Comparison of ENCODE assay signal across 8 cellular contexts in the genomic region with DNA sequence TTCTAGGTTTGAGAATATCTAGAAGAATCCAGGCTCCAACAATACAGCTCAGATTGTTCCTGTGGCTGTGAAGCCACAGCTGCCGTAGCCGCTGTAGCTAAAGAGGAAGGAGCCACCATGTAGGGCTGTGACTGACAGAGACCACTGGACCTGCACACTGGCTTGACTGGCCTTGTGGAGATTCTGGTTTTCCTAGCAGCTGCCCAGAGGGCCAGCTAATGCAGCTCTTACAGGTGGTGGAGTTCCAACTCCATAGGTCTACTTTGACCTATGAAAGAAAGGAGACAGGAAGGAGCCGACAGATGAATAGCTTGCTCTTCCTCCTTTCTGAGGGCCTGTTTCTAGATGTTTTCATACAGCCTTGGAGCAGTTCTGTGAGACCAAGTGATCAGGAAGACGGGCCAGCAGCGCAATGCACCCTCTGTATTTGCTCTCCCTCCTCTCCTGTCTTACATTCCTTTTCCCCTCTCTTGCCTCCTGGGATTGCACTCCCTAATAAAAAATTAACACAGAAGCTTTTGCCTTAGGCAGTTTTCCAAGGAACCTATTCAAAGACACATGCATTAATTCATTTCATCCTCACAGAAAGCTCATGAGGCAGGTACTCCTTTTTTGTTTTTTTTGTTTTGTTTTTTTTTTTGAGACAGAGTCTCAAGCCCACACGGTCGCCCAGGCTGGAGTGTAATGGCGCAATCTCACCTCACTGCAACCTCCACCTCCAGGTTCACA. TPM values are rescaled to one million over a fixed set of nuclear protein-coding genes. Genes with fewer than 3 reads are reported as not detected.
A peak's percentile ranks its signal among the peaks of the same experiment; 100 is the strongest.
DNase-seq lines count a peak whose midpoint lies in the region; ATAC-seq and TF ChIP-seq lines count a peak whose summit lies in the region.

No MANE protein-coding gene starts in this region.

- ATAC-seq in GM21381 (IDR thresholded peaks at IDR 0.05; ENCODE audit: unreplicated experiment) = peak; percentile 44
- peak; percentile 44 for ATAC-seq in HG03442 (IDR thresholded peaks at IDR 0.05; ENCODE audit: unreplicated experiment)

- peak overlapping the region in 5 of 7 donors; percentile 63 to 81 (median 68) for H3K4me3 Mint-ChIP-seq in CD8-positive, alpha-beta memory T cell
- peak overlapping the region; percentile 66 for H3K4me3 Mint-ChIP-seq in activated T-helper 1 cell treated with anti-CD3 and anti-CD28 coated beads, Interleukin-12 subunit alpha, Interleukin-12 subunit beta, Interleukin-2, Interleukin-4 antibody, amounts not matched to agents 30 ng/mL and 10 ng/mL and 1 ng/mL, durations not matched to agents 14 hours and 24 hours and 36 hours

- H3K4me3 ChIP-seq in CD8-positive, alpha-beta memory T cell (ENCODE audit: low read length) = peak overlapping the region; percentile 29

- peaks cover 26% of the 10 kb centered on the region for H3K4me1 ChIP-seq in CD8-positive, alpha-beta memory T cell (ENCODE audit: insufficient read depth, low read length)

- H3K9me3 Mint-ChIP-seq in CD8-positive, alpha-beta memory T cell = no peaks in the 10 kb centered on the region
- peaks cover 15% of the 10 kb centered on the region for H3K9me3 Mint-ChIP-seq in activated T-helper 1 cell treated with anti-CD3 and anti-CD28 coated beads, Interleukin-12 subunit alpha, Interleukin-12 subunit beta, Interleukin-2, Interleukin-4 antibody, amounts not matched to agents 30 ng/mL and 10 ng/mL and 1 ng/mL, durations not matched to agents 14 hours and 24 hours and 36 hours

- no peaks in the 10 kb centered on the region for H3K27me3 ChIP-seq in CD8-positive, alpha-beta memory T cell (ENCODE audit: insufficient read depth, low read length, poor library complexity, severe bottlenecking)

- peaks cover 21 to 36% (median 36%) of the 10 kb centered on the region in 3 donors for H3K4me1 Mint-ChIP-seq in CD8-positive, alpha-beta memory T cell
- H3K4me1 Mint-ChIP-seq in activated T-helper 1 cell treated with anti-CD3 and anti-CD28 coated beads, Interleukin-12 subunit alpha, Interleukin-12 subunit beta, Interleukin-2, Interleukin-4 antibody, amounts not matched to agents 30 ng/mL and 10 ng/mL and 1 ng/mL, durations not matched to agents 14 hours and 24 hours and 36 hours (ENCODE audit: low read depth) = peaks cover 71% of the 10 kb centered on the region

- H3K36me3 ChIP-seq in CD8-positive, alpha-beta memory T cell (ENCODE audit: insufficient read depth, low read length) = no peaks in the 10 kb centered on the region

- H3K27ac Mint-ChIP-seq in CD8-positive, alpha-beta memory T cell = peak overlapping the region; percentile 84 to 99 (median 94)
- peak overlapping the region; percentile 97 for H3K27ac Mint-ChIP-seq in activated T-helper 1 cell treated with anti-CD3 and anti-CD28 coated beads, Interleukin-12 subunit alpha, Interleukin-12 subunit beta, Interleukin-2, Interleukin-4 antibody, amounts not matched to agents 30 ng/mL and 10 ng/mL and 1 ng/mL, durations not matched to agents 14 hours and 24 hours and 36 hours

- CTCF ChIA-PET in CD8-positive, alpha-beta memory T cell (lab: Charles Lee) = interaction anchor here (0.7 to 1.7 kb wide), 5 partner anchors 8 to 41 kb away, joined by 3 to 7 read pairs (median 4); no protein-coding TSS in a partner anchor

- H3K36me3 Mint-ChIP-seq in CD8-positive, alpha-beta memory T cell = peaks cover 0 to 6% (median 2%) of the 10 kb centered on the region in 3 donors
- peaks cover 20% of the 10 kb centered on the region for H3K36me3 Mint-ChIP-seq in activated T-helper 1 cell treated with anti-CD3 and anti-CD28 coated beads, Interleukin-12 subunit alpha, Interleukin-12 subunit beta, Interleukin-2, Interleukin-4 antibody, amounts not matched to agents 30 ng/mL and 10 ng/mL and 1 ng/mL, durations not matched to agents 14 hours and 24 hours and 36 hours (ENCODE audit: low read depth)

- DNase-seq in CD8-positive, alpha-beta memory T cell = peak in 3 of 5 donors; percentile 6 to 28 (median 12)
- peak; percentile 18 for DNase-seq in activated T-helper 1 cell treated with anti-CD3 and anti-CD28 coated beads, Interleukin-12 subunit alpha, Interleukin-12 subunit beta, Interleukin-2, Interleukin-4 antibody, amounts not matched to agents 30 ng/mL and 10 ng/mL and 1 ng/mL, durations not matched to agents 14 hours and 24 hours and 36 hours (ENCODE audit: low spot score)
- DNase-seq in GM10266 (ENCODE audit: extremely low spot score) = no peak
- DNase-seq in midbrain (lab: John Stamatoyannopoulos, UW) = no peak
- no peak for DNase-seq in NCI-H2029 (lab: John Stamatoyannopoulos, UW)
- DNase-seq in mesenteric fat pad (ENCODE audit: low spot score) = no peak

- TF ChIP-seq CTCF in GM10266 (IDR thresholded peaks at IDR 0.05; ENCODE audit: control insufficient read depth, insufficient read depth, low read depth, missing control alignments) = no peak

- intact Hi-C loops in activated T-helper 1 cell treated with anti-CD3 and anti-CD28 coated beads, Interleukin-12 subunit alpha, Interleukin-12 subunit beta, Interleukin-2, Interleukin-4 antibody, amounts not matched to agents 30 ng/mL and 10 ng/mL and 1 ng/mL, durations not matched to agents 14 hours and 24 hours and 36 hours (cut with micrococcal nuclease) = loop anchor here (2.0 kb wide), 1 partner anchor 841 kb away; no protein-coding TSS in a partner anchor

- H3K27ac ChIP-seq in CD8-positive, alpha-beta memory T cell (ENCODE audit: low read depth, low read length) = no peak overlapping the region

- no peaks in the 10 kb centered on the region for H3K9me3 ChIP-seq in CD8-positive, alpha-beta memory T cell (ENCODE audit: low read length)

- no peaks in the 10 kb centered on the region for H3K27me3 Mint-ChIP-seq in CD8-positive, alpha-beta memory T cell
- H3K27me3 Mint-ChIP-seq in activated T-helper 1 cell treated with anti-CD3 and anti-CD28 coated beads, Interleukin-12 subunit alpha, Interleukin-12 subunit beta, Interleukin-2, Interleukin-4 antibody, amounts not matched to agents 30 ng/mL and 10 ng/mL and 1 ng/mL, durations not matched to agents 14 hours and 24 hours and 36 hours (ENCODE audit: insufficient read depth) = no peaks in the 10 kb centered on the region

- POLR2A ChIA-PET in CD8-positive, alpha-beta memory T cell (lab: Charles Lee) = interaction anchor here (0.7 to 1.2 kb wide), 6 partner anchors 10 to 75 kb away, joined by 3 to 7 read pairs (median 4); partner anchors contain the start of gene HBS1L

RNA-seq across cellular contexts. Expression of gene MYB, which starts 51.8 kb away (rescaled TPM):
- 10 to 100 TPM; 42.3 to 44.2 TPM for total RNA-seq in CD8-positive, alpha-beta memory T cell
- polyA plus RNA-seq in CD8-positive, alpha-beta memory T cell = 1.3 TPM
- 57.3 and 60.4 TPM in 2 replicates for total RNA-seq in activated T-helper 1 cell treated with anti-CD3 and anti-CD28 coated beads, Interleukin-12 subunit alpha, Interleukin-12 subunit beta, Interleukin-2, Interleukin-4 antibody, amounts not matched to agents 30 ng/mL and 10 ng/mL and 1 ng/mL, durations not matched to agents 14 hours and 24 hours and 36 hours
- total RNA-seq in mesenteric fat pad = 0.16 TPM

Comparison
In these comparisons a context has a peak if more than half of its experiments do, and no peak if none do; other contexts are left out.
1. DNase-seq: peak in CD8-positive, alpha-beta memory T cell (3 of 5) and activated T-helper 1 cell treated with anti-CD3 and anti-CD28 coated beads, Interleukin-12 subunit alpha, Interleukin-12 subunit beta, Interleukin-2, Interleukin-4 antibody, amounts not matched to agents 30 ng/mL and 10 ng/mL and 1 ng/mL, durations not matched to agents 14 hours and 24 hours and 36 hours (single experiment); none in GM10266 (single experiment), midbrain (single experiment), NCI-H2029 (single experiment) and mesenteric fat pad (single experiment).
2. RNA of gene MYB, which starts 51.8 kb away (total RNA-seq): 57.3 to 60.4 TPM in activated T-helper 1 cell treated with anti-CD3 and anti-CD28 coated beads, Interleukin-12 subunit alpha, Interleukin-12 subunit beta, Interleukin-2, Interleukin-4 antibody, amounts not matched to agents 30 ng/mL and 10 ng/mL and 1 ng/mL, durations not matched to agents 14 hours and 24 hours and 36 hours and 42.3 to 44.2 TPM in CD8-positive, alpha-beta memory T cell; 0.16 TPM in mesenteric fat pad (single experiment); every median in the first group is over 10 times any median in the second.